1 cellular context compared by ENCODE assay signal in the genomic region with DNA sequence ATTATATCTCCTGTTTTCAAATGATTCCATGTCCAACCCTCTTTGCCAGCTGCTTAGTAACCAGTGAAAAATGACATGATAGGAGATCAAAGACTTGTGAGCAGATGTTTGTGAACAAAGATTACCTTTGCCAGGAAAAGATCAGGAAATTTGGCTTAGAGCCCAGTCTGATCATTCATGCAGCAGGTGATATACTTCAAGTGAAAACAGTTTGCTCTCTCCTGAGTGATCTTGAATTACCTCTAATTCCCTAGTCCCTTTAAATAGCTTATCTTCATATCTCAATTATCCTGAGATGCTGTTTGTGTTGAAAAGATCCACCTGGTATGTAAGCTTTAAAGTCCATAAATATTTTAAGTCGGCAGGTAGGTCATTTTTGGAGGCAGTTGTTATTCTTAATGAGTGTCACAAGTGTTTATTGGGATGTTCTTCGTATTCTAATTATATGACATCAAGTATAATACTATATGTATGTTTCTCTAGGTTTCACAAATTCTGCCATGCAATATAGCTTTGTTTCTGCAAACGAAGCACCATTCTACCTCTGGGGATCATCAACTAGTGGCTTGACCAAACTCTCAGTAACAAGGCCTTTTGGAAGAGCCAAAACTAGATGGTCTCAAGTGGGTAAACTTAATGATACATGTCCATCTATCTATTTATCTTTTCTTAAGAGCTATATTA.
TF ChIP-seq lines count a peak whose summit lies in the region.

No MANE protein-coding gene starts in this region.

TF ChIP-seq in HepG2, 621 proteins besides CTCF, POLR2A, EP300 and RAD21 (continued from another document and continues in another):
- no peak for TF ChIP-seq ZBTB8A (CRISPR knock-in tag; IDR thresholded peaks at IDR 0.05; ENCODE audit: borderline replicate concordance, low read depth)
- TF ChIP-seq, protein P1, sequence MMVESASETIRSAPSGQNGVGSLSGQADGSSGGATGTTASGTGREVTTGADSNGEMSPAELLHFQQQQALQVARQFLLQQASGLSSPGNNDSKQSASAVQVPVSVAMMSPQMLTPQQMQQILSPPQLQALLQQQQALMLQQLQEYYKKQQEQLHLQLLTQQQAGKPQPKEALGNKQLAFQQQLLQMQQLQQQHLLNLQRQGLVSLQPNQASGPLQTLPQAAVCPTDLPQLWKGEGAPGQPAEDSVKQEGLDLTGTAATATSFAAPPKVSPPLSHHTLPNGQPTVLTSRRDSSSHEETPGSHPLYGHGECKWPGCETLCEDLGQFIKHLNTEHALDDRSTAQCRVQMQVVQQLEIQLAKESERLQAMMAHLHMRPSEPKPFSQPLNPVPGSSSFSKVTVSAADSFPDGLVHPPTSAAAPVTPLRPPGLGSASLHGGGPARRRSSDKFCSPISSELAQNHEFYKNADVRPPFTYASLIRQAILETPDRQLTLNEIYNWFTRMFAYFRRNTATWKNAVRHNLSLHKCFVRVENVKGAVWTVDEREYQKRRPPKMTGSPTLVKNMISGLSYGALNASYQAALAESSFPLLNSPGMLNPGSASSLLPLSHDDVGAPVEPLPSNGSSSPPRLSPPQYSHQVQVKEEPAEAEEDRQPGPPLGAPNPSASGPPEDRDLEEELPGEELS (CRISPR knock-in tag; IDR thresholded peaks at IDR 0.05) = peak; percentile 88
- no peak for TF ChIP-seq CAMTA2 (CRISPR knock-in tag; IDR thresholded peaks at IDR 0.05; ENCODE audit: borderline replicate concordance)
- TF ChIP-seq NR2C2 (CRISPR knock-in tag; IDR thresholded peaks at IDR 0.05; ENCODE audit: borderline replicate concordance) = peak; percentile 50; the same call in 1 of the 2 replicates
- no peak for TF ChIP-seq SOX6 (IDR thresholded peaks at IDR 0.05)
- peak; percentile 95 for TF ChIP-seq SOX6 (CRISPR knock-in tag; IDR thresholded peaks at IDR 0.05)
- TF ChIP-seq PCBP2 (optimal IDR thresholded peaks at IDR 0.05; ENCODE audit: low read depth, low read length, poor library complexity, severe bottlenecking) = no peak
- no peak for TF ChIP-seq ZNF761 (CRISPR knock-in tag; conservative IDR thresholded peaks at IDR 0.05)
- peak; percentile 97 for TF ChIP-seq TOE1 (CRISPR knock-in tag; IDR thresholded peaks at IDR 0.05)
- peak; percentile 99 for TF ChIP-seq AHDC1 (CRISPR knock-in tag; IDR thresholded peaks at IDR 0.05; ENCODE audit: borderline replicate concordance)
- no peak for TF ChIP-seq ZNF256 (CRISPR knock-in tag; conservative IDR thresholded peaks at IDR 0.05)
- TF ChIP-seq CBX5 (CRISPR knock-in tag; IDR thresholded peaks at IDR 0.05; ENCODE audit: borderline replicate concordance) = no peak
- TF ChIP-seq PATZ1 (CRISPR knock-in tag; IDR thresholded peaks at IDR 0.05) = 0 out of 2 replicates have a peak, but pooled peaks have one; percentile 18
- TF ChIP-seq ZC3H13 (CRISPR knock-in tag; IDR thresholded peaks at IDR 0.05) = no peak
- TF ChIP-seq ASH2L (IDR thresholded peaks at IDR 0.05; ENCODE audit: insufficient read length, low read depth, low read length) = peak; percentile 44
- peak; percentile 95; the same call in 1 of the 2 replicates for TF ChIP-seq TARDBP (CRISPR knock-in tag; IDR thresholded peaks at IDR 0.05)
- TF ChIP-seq SALL1 (CRISPR knock-in tag; IDR thresholded peaks at IDR 0.05) = peak; percentile 89; the same call in 1 of the 2 replicates
- no peak for TF ChIP-seq ZNF317 (CRISPR knock-in tag; IDR thresholded peaks at IDR 0.05)
- TF ChIP-seq FOXK2 (IDR thresholded peaks at IDR 0.05) = no peak
- TF ChIP-seq SMC3 (IDR thresholded peaks at IDR 0.05; ENCODE audit: low read length) = no peak
- TF ChIP-seq SOX5 (CRISPR knock-in tag; IDR thresholded peaks at IDR 0.05; ENCODE audit: borderline replicate concordance) = peak; percentile 95
- no peak for TF ChIP-seq DR1 (CRISPR knock-in tag; IDR thresholded peaks at IDR 0.05)
- no peak for TF ChIP-seq ZNF563 (CRISPR knock-in tag; IDR thresholded peaks at IDR 0.05)
- peak; percentile 92 for TF ChIP-seq TBX2 (CRISPR knock-in tag; IDR thresholded peaks at IDR 0.05; ENCODE audit: borderline replicate concordance)
- peak; percentile 86; the same call in 1 of the 2 replicates for TF ChIP-seq TGIF2 (CRISPR knock-in tag; IDR thresholded peaks at IDR 0.05)
- peak; percentile 84; the same call in 1 of the 2 replicates for TF ChIP-seq ZNF816 (CRISPR knock-in tag; IDR thresholded peaks at IDR 0.05; ENCODE audit: borderline replicate concordance)
- TF ChIP-seq BRCA1 (CRISPR knock-in tag; IDR thresholded peaks at IDR 0.05) = no peak
- TF ChIP-seq REXO4 (CRISPR knock-in tag; IDR thresholded peaks at IDR 0.05; ENCODE audit: borderline replicate concordance) = no peak
- TF ChIP-seq TFDP2 (CRISPR knock-in tag; IDR thresholded peaks at IDR 0.05) = 0 out of 2 replicates have a peak, but pooled peaks have one; percentile 45
- TF ChIP-seq SMARCC2 (IDR thresholded peaks at IDR 0.05) = no peak
- TF ChIP-seq ZBED4 (CRISPR knock-in tag; IDR thresholded peaks at IDR 0.05; ENCODE audit: borderline replicate concordance) = peak; percentile 69; the same call in 1 of the 2 replicates
- TF ChIP-seq ZNF230 (CRISPR knock-in tag; IDR thresholded peaks at IDR 0.05) = no peak; the same call in 1 of the 2 replicates
- TF ChIP-seq RXRB (CRISPR knock-in tag; IDR thresholded peaks at IDR 0.05; ENCODE audit: borderline replicate concordance) = peak; percentile 95
- no peak for TF ChIP-seq ZNF674 (CRISPR knock-in tag; IDR thresholded peaks at IDR 0.05; ENCODE audit: low read depth)
- TF ChIP-seq ZNF451 (CRISPR knock-in tag; IDR thresholded peaks at IDR 0.05) = no peak
- TF ChIP-seq ZFAT (CRISPR knock-in tag; conservative IDR thresholded peaks at IDR 0.05) = no peak
- no peak for TF ChIP-seq ZNF431 (CRISPR knock-in tag; IDR thresholded peaks at IDR 0.05; ENCODE audit: borderline replicate concordance, low read depth)
- peak; percentile 85 for TF ChIP-seq PHF5A (CRISPR knock-in tag; IDR thresholded peaks at IDR 0.05; ENCODE audit: low read depth, unreplicated experiment)
- no peak for TF ChIP-seq TIGD3 (CRISPR knock-in tag; IDR thresholded peaks at IDR 0.05; ENCODE audit: borderline replicate concordance)
- 0 out of 2 replicates have a peak, but pooled peaks have one; percentile 27 for TF ChIP-seq ZNF337 (CRISPR knock-in tag; IDR thresholded peaks at IDR 0.05; ENCODE audit: borderline replicate concordance, low read depth)
- peak; percentile 93 for TF ChIP-seq FOXJ3 (CRISPR knock-in tag; IDR thresholded peaks at IDR 0.05; ENCODE audit: borderline replicate concordance)
- TF ChIP-seq CREB3 (CRISPR knock-in tag; IDR thresholded peaks at IDR 0.05) = no peak
- no peak for TF ChIP-seq NR3C1 (CRISPR knock-in tag; IDR thresholded peaks at IDR 0.05)
- no peak for TF ChIP-seq GTF2F1 (IDR thresholded peaks at IDR 0.05; ENCODE audit: low read length)
- TF ChIP-seq PPARG (CRISPR knock-in tag; conservative IDR thresholded peaks at IDR 0.05) = peak; percentile 87
- no peak for TF ChIP-seq MTF1 (CRISPR knock-in tag; IDR thresholded peaks at IDR 0.05)
- TF ChIP-seq SRY (CRISPR knock-in tag; IDR thresholded peaks at IDR 0.05) = no peak
- TF ChIP-seq ZNF468 (CRISPR knock-in tag; IDR thresholded peaks at IDR 0.05) = no peak
- TF ChIP-seq ERF (CRISPR knock-in tag; IDR thresholded peaks at IDR 0.05) = peak; percentile 96
- no peak for TF ChIP-seq ZNF3 (CRISPR knock-in tag; IDR thresholded peaks at IDR 0.05)
